ENCODE assay signal across 14 cellular contexts in the genomic region with DNA sequence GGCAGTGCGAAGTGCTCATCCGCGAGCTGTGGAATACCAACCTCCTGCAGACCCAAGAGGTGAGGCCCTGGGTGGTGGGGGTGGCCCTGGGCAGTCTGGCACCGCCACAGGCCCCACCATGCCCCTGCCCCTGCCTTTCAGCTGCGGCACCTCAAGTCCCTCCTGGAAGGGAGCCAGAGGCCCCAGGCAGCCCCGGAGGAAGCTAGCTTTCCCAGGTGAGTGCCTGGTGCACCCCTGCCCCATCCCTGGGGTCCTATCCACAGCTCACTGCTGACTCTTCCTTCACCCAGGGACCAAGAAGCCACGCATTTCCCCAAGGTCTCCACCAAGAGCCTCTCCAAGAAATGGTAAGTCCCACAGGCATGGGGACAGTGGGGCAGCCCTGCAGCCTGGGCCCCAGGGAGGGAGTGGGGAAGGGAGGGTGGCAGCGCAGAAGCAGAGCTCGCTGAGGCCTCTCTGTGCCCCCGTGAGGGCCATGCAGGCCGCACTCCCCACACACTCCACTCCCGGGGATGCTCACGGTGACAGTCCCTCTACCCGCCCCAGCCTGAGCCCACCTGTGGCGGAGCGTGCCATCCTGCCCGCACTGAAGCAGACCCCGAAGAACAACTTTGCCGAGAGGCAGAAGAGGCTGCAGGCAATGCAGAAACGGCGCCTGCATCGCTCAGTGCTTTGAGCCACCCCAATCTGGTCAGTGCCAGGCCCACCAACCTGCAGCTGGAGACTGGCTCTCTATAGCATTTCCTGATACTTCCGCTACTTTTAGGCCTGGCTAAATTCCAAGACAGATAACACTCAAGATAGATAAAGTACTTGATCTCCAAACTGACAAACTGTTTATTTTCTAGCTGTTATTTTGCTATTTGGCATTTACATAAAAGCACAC. TPM values are rescaled to one million over a fixed set of nuclear protein-coding genes. Genes with fewer than 3 reads are reported as not detected.
"Had no signal": no experiment of that assay in that cellular context is flagged by ENCODE, and none has a peak within 500 bp of the region (broad histone marks: within the 10 kb centered on the region; RNA-seq: fewer than 3 reads in every experiment).

No MANE protein-coding gene starts in this region.

RNA-seq across cellular contexts. Expression of a gene that starts 57.0 kb away (rescaled TPM):
- total RNA-seq: activated CD4-positive, alpha-beta T cell treated with anti-CD3 and anti-CD28 coated beads, Interleukin-2, amount 10 ng/mL, durations not matched to agents 24 days and 14 days; activated CD8-positive, alpha-beta memory T cell treated with anti-CD3 and anti-CD28 coated beads, Interleukin-2, amount 10 ng/mL, durations not matched to agents 7 days and 5 days; activated CD8-positive, alpha-beta T cell treated with anti-CD3 and anti-CD28 coated beads for 36 hours; cerebellum; dermis blood vessel endothelial cell; endothelial cell of umbilical vein; esophagus mucosa; frontal cortex; mononuclear cell; myocyte; pancreas; psoas muscle; T-helper 2 cell treated with Interferon-gamma antibody and Interleukin-4, amounts not matched to agents 100 ng/mL and 5 ng/mL, for 36 hours had no signal
- polyA plus RNA-seq: endothelial cell of umbilical vein, immature natural killer cell had no signal
